11 cellular contexts compared by ENCODE assay signal in genomic region chr15:75025102-75025501, GRCh38. TPM values are rescaled to one million over a fixed set of nuclear protein-coding genes. Genes with fewer than 3 reads are reported as not detected.
DNase-seq lines count a peak whose midpoint lies in the region; ATAC-seq and TF ChIP-seq lines count a peak whose summit lies in the region.
"Had no signal": no experiment of that assay in that cellular context is flagged by ENCODE, and none has a peak within 500 bp of the region (broad histone marks: within the 10 kb centered on the region; RNA-seq: fewer than 3 reads in every experiment).

No MANE protein-coding gene starts in this region.

- no peak for ATAC-seq in stimulated activated naive CD8-positive, alpha-beta T cell treated with anti-CD3 and anti-CD28 coated beads, Interleukin-15, Interleukin-2, amounts not matched to agents 100 U/mL and 50 U/mL, for 24 hours
- no peak for ATAC-seq in upper lobe of left lung (ENCODE audit: low FRiP score in 2 of 2)

- intact Hi-C loops in dendritic cell treated with granulocyte-macrophage colony-stimulating factor and Interleukin-4, amounts not matched to agents 40 ng/mL and 50 ng/mL, for 4 days (cut with micrococcal nuclease), result loop anchor here (10.0 kb wide), 2 partner anchors 70 to 430 kb away; partner anchors contain the start of genes RPP25 and SIN3A

- peaks cover 37% of the 10 kb centered on the region for H3K4me1 ChIP-seq in OCI-LY1 (ENCODE audit: insufficient read depth, low read length, severe bottlenecking)
- H3K4me1 ChIP-seq in upper lobe of left lung, result peaks cover 25 to 55% (median 36%) of the 10 kb centered on the region in 4 donors

- no peaks in the 10 kb centered on the region for H4K20me1 ChIP-seq in OCI-LY1 (ENCODE audit: insufficient read depth, low read length)

- H3K27me3 ChIP-seq in OCI-LY1 (ENCODE audit: insufficient read depth, low read length) (no peaks in the 10 kb centered on the region), upper lobe of left lung (no peaks in the 10 kb centered on the region)
- H3K27me3 ChIP-seq: MG63 had no signal

- peak overlapping the region; percentile 91 for H3K4me3 Mint-ChIP-seq in stimulated activated naive CD8-positive, alpha-beta T cell treated with anti-CD3 and anti-CD28 coated beads, Interleukin-15, Interleukin-2, amounts not matched to agents 100 ng/mL and 50 ng/mL, for 24 hours
- peak overlapping the region; percentile 82 for H3K4me3 Mint-ChIP-seq in dendritic cell treated with granulocyte-macrophage colony-stimulating factor and Interleukin-4, amounts not matched to agents 40 ng/mL and 50 ng/mL, for 4 days
- H3K4me3 Mint-ChIP-seq in type B pancreatic cell, result peak overlapping the region; percentile 99

- no peak for TF ChIP-seq EP300 in upper lobe of left lung (IDR thresholded peaks at IDR 0.05)

- no peaks in the 10 kb centered on the region for H3K9me2 ChIP-seq in OCI-LY1 (ENCODE audit: low read depth, low read length)

- H3K4me3 ChIP-seq in OCI-LY1 (ENCODE audit: low read depth, low read length, poor library complexity, severe bottlenecking) (peak overlapping the region; percentile 17), upper lobe of left lung (no peak overlapping the region)
- H3K4me3 ChIP-seq: MG63 had no signal

- no peak for TF ChIP-seq CTCF in OCI-LY1 (IDR thresholded peaks at IDR 0.05; ENCODE audit: low read length)
- no peak for TF ChIP-seq CTCF in type B pancreatic cell (conservative IDR thresholded peaks at IDR 0.05)
- no peak for TF ChIP-seq CTCF in upper lobe of left lung (IDR thresholded peaks at IDR 0.05)

- H3K9me3 ChIP-seq in OCI-LY1 (ENCODE audit: low read length) (no peaks in the 10 kb centered on the region), upper lobe of left lung (no peaks in the 10 kb centered on the region)
- H3K9me3 ChIP-seq: MG63 had no signal

- no peaks in the 10 kb centered on the region for H3K9me3 Mint-ChIP-seq in stimulated activated naive CD8-positive, alpha-beta T cell treated with anti-CD3 and anti-CD28 coated beads, Interleukin-15, Interleukin-2, amounts not matched to agents 100 ng/mL and 50 ng/mL, for 24 hours
- H3K9me3 Mint-ChIP-seq in dendritic cell treated with granulocyte-macrophage colony-stimulating factor and Interleukin-4, amounts not matched to agents 40 ng/mL and 50 ng/mL, for 4 days, result no peaks in the 10 kb centered on the region
- H3K9me3 Mint-ChIP-seq in type B pancreatic cell, result no peaks in the 10 kb centered on the region

- H2AFZ ChIP-seq in OCI-LY1 (ENCODE audit: low read length), result no peak overlapping the region

- peak overlapping the region; percentile 95 for H3K27ac Mint-ChIP-seq in stimulated activated naive CD8-positive, alpha-beta T cell treated with anti-CD3 and anti-CD28 coated beads, Interleukin-15, Interleukin-2, amounts not matched to agents 100 ng/mL and 50 ng/mL, for 24 hours
- peak overlapping the region; percentile 93 for H3K27ac Mint-ChIP-seq in dendritic cell treated with granulocyte-macrophage colony-stimulating factor and Interleukin-4, amounts not matched to agents 40 ng/mL and 50 ng/mL, for 4 days
- peak overlapping the region; percentile 22 for H3K27ac Mint-ChIP-seq in type B pancreatic cell

- 0 out of 2 replicates have a peak, but pooled peaks cover 4% of the 10 kb centered on the region for H3F3A ChIP-seq in OCI-LY1 (ENCODE audit: insufficient read depth, low read length)

- 39 to 47% methylated on average over 3 of the region's 3 CpGs for WGBS in upper lobe of left lung, 2 donors

- H3K36me3 ChIP-seq in OCI-LY1 (ENCODE audit: insufficient read depth, low read length) (peaks cover 25% of the 10 kb centered on the region), upper lobe of left lung (no peaks in the 10 kb centered on the region)

- peaks cover 30% of the 10 kb centered on the region for H3K4me1 Mint-ChIP-seq in stimulated activated naive CD8-positive, alpha-beta T cell treated with anti-CD3 and anti-CD28 coated beads, Interleukin-15, Interleukin-2, amounts not matched to agents 100 ng/mL and 50 ng/mL, for 24 hours (ENCODE audit: low read depth)
- peaks cover 75% of the 10 kb centered on the region for H3K4me1 Mint-ChIP-seq in dendritic cell treated with granulocyte-macrophage colony-stimulating factor and Interleukin-4, amounts not matched to agents 40 ng/mL and 50 ng/mL, for 4 days (ENCODE audit: low read depth)
- H3K4me1 Mint-ChIP-seq in type B pancreatic cell (ENCODE audit: unreplicated experiment), result peaks cover 22% of the 10 kb centered on the region

- DNase-seq in stimulated activated naive CD8-positive, alpha-beta T cell treated with anti-CD3 and anti-CD28 coated beads, Interleukin-15, Interleukin-2, amounts not matched to agents 100 U/mL and 50 U/mL, for 24 hours, result no peak
- DNase-seq in type B pancreatic cell (ENCODE audit: extremely low spot score, unreplicated experiment) (no peak), SW 1271 (lab: John Stamatoyannopoulos, UW) (no peak), SHP77 (lab: John Stamatoyannopoulos, UW) (no peak), upper lobe of left lung (no peak)
- DNase-seq: activated CD8-positive, alpha-beta memory T cell treated with anti-CD3 and anti-CD28 coated beads for 24 hours; DMS 273 treated with DMSO at 0.1 percent for 48 hours; MG63 had no signal

- peaks cover 7% of the 10 kb centered on the region; the same call in 1 of the 2 replicates for H3K79me2 ChIP-seq in OCI-LY1 (ENCODE audit: insufficient read depth, low read length)

- H3K27ac ChIP-seq in OCI-LY1 (ENCODE audit: low read depth, low read length, poor library complexity, severe bottlenecking) (peak overlapping the region; percentile 82), upper lobe of left lung (peak overlapping the region in 2 of 4 donors; percentile 1 to 90)

- H3K9ac ChIP-seq in OCI-LY1 (ENCODE audit: low read length), result peak overlapping the region; percentile 34; the same call in 1 of the 2 replicates

- H3K4me2 ChIP-seq in OCI-LY1 (ENCODE audit: low read length), result peak overlapping the region; percentile 96

- TF ChIP-seq POLR2A in upper lobe of left lung (IDR thresholded peaks at IDR 0.05), result no peak

- H3K36me3 Mint-ChIP-seq in stimulated activated naive CD8-positive, alpha-beta T cell treated with anti-CD3 and anti-CD28 coated beads, Interleukin-15, Interleukin-2, amounts not matched to agents 100 ng/mL and 50 ng/mL, for 24 hours (ENCODE audit: low read depth), result peaks cover 16% of the 10 kb centered on the region
- H3K36me3 Mint-ChIP-seq in dendritic cell treated with granulocyte-macrophage colony-stimulating factor and Interleukin-4, amounts not matched to agents 40 ng/mL and 50 ng/mL, for 4 days (ENCODE audit: low read depth), result peaks cover 44% of the 10 kb centered on the region
- H3K36me3 Mint-ChIP-seq in type B pancreatic cell, result no peaks in the 10 kb centered on the region

- no peaks in the 10 kb centered on the region for H3K27me3 Mint-ChIP-seq in stimulated activated naive CD8-positive, alpha-beta T cell treated with anti-CD3 and anti-CD28 coated beads, Interleukin-15, Interleukin-2, amounts not matched to agents 100 ng/mL and 50 ng/mL, for 24 hours
- no peaks in the 10 kb centered on the region for H3K27me3 Mint-ChIP-seq in dendritic cell treated with granulocyte-macrophage colony-stimulating factor and Interleukin-4, amounts not matched to agents 40 ng/mL and 50 ng/mL, for 4 days
- no peaks in the 10 kb centered on the region for H3K27me3 Mint-ChIP-seq in type B pancreatic cell

RNA-seq across cellular contexts. Expression of gene PPCDC, which starts 1.7 kb away (rescaled TPM):
- total RNA-seq in type B pancreatic cell (ENCODE audit: low replicate concordance) (19.1 and 23.6 TPM in 2 replicates), upper lobe of left lung (10 to 100 TPM in 4 of 6 donors, 1 to 10 TPM in 2; 8.2 to 21.0 (median 12.6) TPM)

RNA-seq across cellular contexts. Expression of gene SCAMP5, which starts 29.7 kb away (rescaled TPM):
- total RNA-seq in type B pancreatic cell (ENCODE audit: low replicate concordance) (38.1 and 41.8 TPM in 2 replicates), upper lobe of left lung (10 to 100 TPM in 1 of 6 donors, 1 to 10 TPM in 5; 1.0 to 12.3 (median 3.0) TPM)

Comparison
In these comparisons a context has a peak if more than half of its experiments do, and no peak if none do; other contexts are left out.
1. H3K27ac Mint-ChIP-seq: peak in every context shown above with its lines; median percentile 95 in stimulated activated naive CD8-positive, alpha-beta T cell treated with anti-CD3 and anti-CD28 coated beads, Interleukin-15, Interleukin-2, amounts not matched to agents 100 ng/mL and 50 ng/mL, for 24 hours; 93 in dendritic cell treated with granulocyte-macrophage colony-stimulating factor and Interleukin-4, amounts not matched to agents 40 ng/mL and 50 ng/mL, for 4 days; 22 in type B pancreatic cell.